1 cellular context compared by ENCODE assay signal in the genomic region with DNA sequence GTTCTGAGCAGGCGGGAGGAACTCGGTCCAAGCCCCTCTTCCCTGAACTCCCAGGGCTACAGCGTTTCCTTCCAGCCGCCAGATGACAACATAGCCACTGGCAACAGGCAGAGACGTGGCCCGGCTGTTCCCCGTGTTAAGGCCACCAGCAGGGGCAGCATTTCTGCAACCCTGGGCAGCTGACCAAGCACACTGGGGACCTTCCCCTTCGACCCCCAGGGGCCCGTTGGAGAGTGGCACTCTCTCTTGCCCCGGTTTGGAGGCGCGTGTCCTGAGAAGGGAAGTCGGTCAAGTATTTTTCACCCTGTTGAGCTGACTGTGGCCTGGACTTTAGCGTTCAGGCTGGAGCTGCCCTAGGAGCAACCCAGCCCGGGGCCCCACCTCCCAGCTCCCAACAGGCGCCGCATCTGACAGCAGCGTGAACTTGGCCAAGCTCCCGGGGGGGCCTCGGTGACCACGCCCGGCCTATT.
TF ChIP-seq lines count a peak whose summit lies in the region.

No MANE protein-coding gene starts in this region.

TF ChIP-seq in HepG2, 621 proteins besides CTCF, POLR2A, EP300 and RAD21 (continued from another document):
- TF ChIP-seq ZSCAN21 (CRISPR knock-in tag; IDR thresholded peaks at IDR 0.05; ENCODE audit: borderline replicate concordance) = no peak
- TF ChIP-seq, protein P1, sequence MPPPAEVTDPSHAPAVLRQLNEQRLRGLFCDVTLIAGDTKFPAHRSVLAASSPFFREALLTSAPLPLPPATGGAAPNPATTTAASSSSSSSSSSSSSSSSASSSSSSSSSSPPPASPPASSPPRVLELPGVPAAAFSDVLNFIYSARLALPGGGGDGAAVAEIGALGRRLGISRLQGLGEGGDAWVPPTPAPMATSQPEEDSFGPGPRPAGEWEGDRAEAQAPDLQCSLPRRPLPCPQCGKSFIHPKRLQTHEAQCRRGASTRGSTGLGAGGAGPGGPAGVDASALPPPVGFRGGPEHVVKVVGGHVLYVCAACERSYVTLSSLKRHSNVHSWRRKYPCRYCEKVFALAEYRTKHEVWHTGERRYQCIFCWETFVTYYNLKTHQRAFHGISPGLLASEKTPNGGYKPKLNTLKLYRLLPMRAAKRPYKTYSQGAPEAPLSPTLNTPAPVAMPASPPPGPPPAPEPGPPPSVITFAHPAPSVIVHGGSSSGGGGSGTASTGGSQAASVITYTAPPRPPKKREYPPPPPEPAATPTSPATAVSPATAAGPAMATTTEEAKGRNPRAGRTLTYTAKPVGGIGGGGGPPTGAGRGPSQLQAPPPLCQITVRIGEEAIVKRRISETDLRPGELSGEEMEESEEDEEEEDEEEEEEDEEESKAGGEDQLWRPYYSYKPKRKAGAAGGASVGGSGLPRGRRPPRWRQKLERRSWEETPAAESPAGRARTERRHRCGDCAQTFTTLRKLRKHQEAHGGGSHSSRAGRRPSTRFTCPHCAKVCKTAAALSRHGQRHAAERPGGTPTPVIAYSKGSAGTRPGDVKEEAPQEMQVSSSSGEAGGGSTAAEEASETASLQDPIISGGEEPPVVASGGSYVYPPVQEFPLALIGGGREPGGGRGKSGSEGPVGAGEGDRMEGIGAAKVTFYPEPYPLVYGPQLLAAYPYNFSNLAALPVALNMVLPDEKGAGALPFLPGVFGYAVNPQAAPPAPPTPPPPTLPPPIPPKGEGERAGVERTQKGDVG (CRISPR knock-in tag; IDR thresholded peaks at IDR 0.05; ENCODE audit: borderline replicate concordance) = 0 out of 2 replicates have a peak, but pooled peaks have one; percentile 30
- 0 out of 2 replicates have a peak, but pooled peaks have one; percentile 26 for TF ChIP-seq ZNF441 (CRISPR knock-in tag; IDR thresholded peaks at IDR 0.05; ENCODE audit: borderline replicate concordance)
- no peak for TF ChIP-seq NCOA5 (CRISPR knock-in tag; IDR thresholded peaks at IDR 0.05)
- no peak for TF ChIP-seq TCF7L2 (IDR thresholded peaks at IDR 0.05; ENCODE audit: low read depth, low read length)
- peak; percentile 44; the same call in 1 of the 2 replicates for TF ChIP-seq DMAP1 (CRISPR knock-in tag; IDR thresholded peaks at IDR 0.05)
- TF ChIP-seq CHCHD3 (CRISPR knock-in tag; IDR thresholded peaks at IDR 0.05) = no peak
- no peak; a peak in 1 of 4 replicates for TF ChIP-seq NR2F1 (CRISPR knock-in tag; IDR thresholded peaks at IDR 0.05)
- TF ChIP-seq HMG20A (CRISPR knock-in tag; IDR thresholded peaks at IDR 0.05; ENCODE audit: borderline replicate concordance) = 0 out of 2 replicates have a peak, but pooled peaks have one; percentile 16
- TF ChIP-seq ERF (CRISPR knock-in tag; IDR thresholded peaks at IDR 0.05) = peak; percentile 58; the same call in 1 of the 2 replicates
- TF ChIP-seq SOX6 (IDR thresholded peaks at IDR 0.05) = no peak
- 0 out of 2 replicates have a peak, but pooled peaks have one; percentile 18 for TF ChIP-seq SOX6 (CRISPR knock-in tag; IDR thresholded peaks at IDR 0.05)
- peak; percentile 88; the same call in 1 of the 2 replicates for TF ChIP-seq ZNF572 (CRISPR knock-in tag; IDR thresholded peaks at IDR 0.05)
- no peak for TF ChIP-seq SNRNP70 (IDR thresholded peaks at IDR 0.05; ENCODE audit: low read depth, low read length)
- TF ChIP-seq, protein P2, sequence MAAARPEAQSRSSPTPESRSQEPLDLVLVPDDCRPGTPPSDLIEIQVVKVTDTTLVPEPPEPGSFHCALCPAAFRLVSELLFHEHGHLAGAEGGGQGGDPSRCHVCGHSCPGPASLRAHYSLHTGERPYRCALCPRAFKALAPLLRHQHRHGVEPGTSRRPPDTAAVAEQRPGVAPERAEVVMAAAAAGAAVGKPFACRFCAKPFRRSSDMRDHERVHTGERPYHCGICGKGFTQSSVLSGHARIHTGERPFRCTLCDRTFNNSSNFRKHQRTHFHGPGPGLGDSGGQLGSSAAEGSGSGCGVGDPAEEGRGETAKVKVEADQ (CRISPR knock-in tag; IDR thresholded peaks at IDR 0.05; ENCODE audit: borderline replicate concordance) = no peak
- TF ChIP-seq ZNF484 (CRISPR knock-in tag; IDR thresholded peaks at IDR 0.05; ENCODE audit: borderline replicate concordance, low read depth) = no peak
- TF ChIP-seq KLF11 (CRISPR knock-in tag; IDR thresholded peaks at IDR 0.05) = no peak
- TF ChIP-seq ISX (CRISPR knock-in tag; conservative IDR thresholded peaks at IDR 0.05) = 0 out of 2 replicates have a peak, but pooled peaks have one; percentile 6
- TF ChIP-seq ZNF557 (CRISPR knock-in tag; IDR thresholded peaks at IDR 0.05) = no peak
- TF ChIP-seq ZNF547 (CRISPR knock-in tag; IDR thresholded peaks at IDR 0.05) = 0 out of 2 replicates have a peak, but pooled peaks have one; percentile 33
- peak in 1 of 2 experiments; percentile 2; a peak in 1 of 4 replicates for TF ChIP-seq MAFK (conservative IDR thresholded peaks at IDR 0.05 in 1 of 2, IDR thresholded peaks at IDR 0.05 in 1 of 2; ENCODE audit: low read length in 2 of 2)
- 0 out of 2 replicates have a peak, but pooled peaks have one; percentile 19 for TF ChIP-seq MXD4 (CRISPR knock-in tag; IDR thresholded peaks at IDR 0.05)
- peak; percentile 47; the same call in 1 of the 2 replicates for TF ChIP-seq BHLHE40 (IDR thresholded peaks at IDR 0.05; ENCODE audit: low read length)
- no peak for TF ChIP-seq SMAD3 (CRISPR knock-in tag; IDR thresholded peaks at IDR 0.05)
- TF ChIP-seq ZNF644 (CRISPR knock-in tag; IDR thresholded peaks at IDR 0.05; ENCODE audit: low read depth) = peak; percentile 54; the same call in 1 of the 2 replicates
- no peak for TF ChIP-seq ZNF12 (CRISPR knock-in tag; IDR thresholded peaks at IDR 0.05)
- TF ChIP-seq, protein P3, sequence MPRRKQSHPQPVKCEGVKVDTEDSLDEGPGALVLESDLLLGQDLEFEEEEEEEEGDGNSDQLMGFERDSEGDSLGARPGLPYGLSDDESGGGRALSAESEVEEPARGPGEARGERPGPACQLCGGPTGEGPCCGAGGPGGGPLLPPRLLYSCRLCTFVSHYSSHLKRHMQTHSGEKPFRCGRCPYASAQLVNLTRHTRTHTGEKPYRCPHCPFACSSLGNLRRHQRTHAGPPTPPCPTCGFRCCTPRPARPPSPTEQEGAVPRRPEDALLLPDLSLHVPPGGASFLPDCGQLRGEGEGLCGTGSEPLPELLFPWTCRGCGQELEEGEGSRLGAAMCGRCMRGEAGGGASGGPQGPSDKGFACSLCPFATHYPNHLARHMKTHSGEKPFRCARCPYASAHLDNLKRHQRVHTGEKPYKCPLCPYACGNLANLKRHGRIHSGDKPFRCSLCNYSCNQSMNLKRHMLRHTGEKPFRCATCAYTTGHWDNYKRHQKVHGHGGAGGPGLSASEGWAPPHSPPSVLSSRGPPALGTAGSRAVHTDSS (CRISPR knock-in tag; conservative IDR thresholded peaks at IDR 0.05) = no peak
- no peak for TF ChIP-seq HHEX (CRISPR knock-in tag; IDR thresholded peaks at IDR 0.05)
- no peak for TF ChIP-seq SPEN (CRISPR knock-in tag; IDR thresholded peaks at IDR 0.05; ENCODE audit: low read depth)
- TF ChIP-seq FOXO1 (CRISPR knock-in tag; IDR thresholded peaks at IDR 0.05) = no peak; the same call in 1 of the 2 replicates
- TF ChIP-seq, protein P4, sequence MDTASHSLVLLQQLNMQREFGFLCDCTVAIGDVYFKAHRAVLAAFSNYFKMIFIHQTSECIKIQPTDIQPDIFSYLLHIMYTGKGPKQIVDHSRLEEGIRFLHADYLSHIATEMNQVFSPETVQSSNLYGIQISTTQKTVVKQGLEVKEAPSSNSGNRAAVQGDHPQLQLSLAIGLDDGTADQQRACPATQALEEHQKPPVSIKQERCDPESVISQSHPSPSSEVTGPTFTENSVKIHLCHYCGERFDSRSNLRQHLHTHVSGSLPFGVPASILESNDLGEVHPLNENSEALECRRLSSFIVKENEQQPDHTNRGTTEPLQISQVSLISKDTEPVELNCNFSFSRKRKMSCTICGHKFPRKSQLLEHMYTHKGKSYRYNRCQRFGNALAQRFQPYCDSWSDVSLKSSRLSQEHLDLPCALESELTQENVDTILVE (CRISPR knock-in tag; IDR thresholded peaks at IDR 0.05) = peak; percentile 18; the same call in 1 of the 2 replicates
- peak; percentile 72 for TF ChIP-seq TGIF2 (CRISPR knock-in tag; IDR thresholded peaks at IDR 0.05)
- TF ChIP-seq MED1 (CRISPR knock-in tag; IDR thresholded peaks at IDR 0.05) = 0 out of 2 replicates have a peak, but pooled peaks have one; percentile 31
- TF ChIP-seq, protein P5, sequence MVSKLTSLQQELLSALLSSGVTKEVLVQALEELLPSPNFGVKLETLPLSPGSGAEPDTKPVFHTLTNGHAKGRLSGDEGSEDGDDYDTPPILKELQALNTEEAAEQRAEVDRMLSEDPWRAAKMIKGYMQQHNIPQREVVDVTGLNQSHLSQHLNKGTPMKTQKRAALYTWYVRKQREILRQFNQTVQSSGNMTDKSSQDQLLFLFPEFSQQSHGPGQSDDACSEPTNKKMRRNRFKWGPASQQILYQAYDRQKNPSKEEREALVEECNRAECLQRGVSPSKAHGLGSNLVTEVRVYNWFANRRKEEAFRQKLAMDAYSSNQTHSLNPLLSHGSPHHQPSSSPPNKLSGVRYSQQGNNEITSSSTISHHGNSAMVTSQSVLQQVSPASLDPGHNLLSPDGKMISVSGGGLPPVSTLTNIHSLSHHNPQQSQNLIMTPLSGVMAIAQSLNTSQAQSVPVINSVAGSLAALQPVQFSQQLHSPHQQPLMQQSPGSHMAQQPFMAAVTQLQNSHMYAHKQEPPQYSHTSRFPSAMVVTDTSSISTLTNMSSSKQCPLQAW (CRISPR knock-in tag; IDR thresholded peaks at IDR 0.05) = peak; percentile 32; the same call in 1 of the 2 replicates
- no peak for TF ChIP-seq HMGA1 (CRISPR knock-in tag; conservative IDR thresholded peaks at IDR 0.05)
- TF ChIP-seq RFX1 (IDR thresholded peaks at IDR 0.05) = no peak
- TF ChIP-seq ZNF224 (CRISPR knock-in tag; IDR thresholded peaks at IDR 0.05) = no peak
- TF ChIP-seq ZNF556 (CRISPR knock-in tag; IDR thresholded peaks at IDR 0.05; ENCODE audit: borderline replicate concordance) = peak; percentile 23; the same call in 1 of the 2 replicates
- no peak for TF ChIP-seq EED (CRISPR knock-in tag; IDR thresholded peaks at IDR 0.05)
- TF ChIP-seq, protein P6, sequence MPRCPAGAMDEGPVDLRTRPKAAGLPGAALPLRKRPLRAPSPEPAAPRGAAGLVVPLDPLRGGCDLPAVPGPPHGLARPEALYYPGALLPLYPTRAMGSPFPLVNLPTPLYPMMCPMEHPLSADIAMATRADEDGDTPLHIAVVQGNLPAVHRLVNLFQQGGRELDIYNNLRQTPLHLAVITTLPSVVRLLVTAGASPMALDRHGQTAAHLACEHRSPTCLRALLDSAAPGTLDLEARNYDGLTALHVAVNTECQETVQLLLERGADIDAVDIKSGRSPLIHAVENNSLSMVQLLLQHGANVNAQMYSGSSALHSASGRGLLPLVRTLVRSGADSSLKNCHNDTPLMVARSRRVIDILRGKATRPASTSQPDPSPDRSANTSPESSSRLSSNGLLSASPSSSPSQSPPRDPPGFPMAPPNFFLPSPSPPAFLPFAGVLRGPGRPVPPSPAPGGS (CRISPR knock-in tag; IDR thresholded peaks at IDR 0.05) = peak; percentile 26; the same call in 1 of the 2 replicates
- TF ChIP-seq CEBPG (CRISPR knock-in tag; IDR thresholded peaks at IDR 0.05) = peak; percentile 53; the same call in 1 of the 2 replicates
- TF ChIP-seq, protein P7, sequence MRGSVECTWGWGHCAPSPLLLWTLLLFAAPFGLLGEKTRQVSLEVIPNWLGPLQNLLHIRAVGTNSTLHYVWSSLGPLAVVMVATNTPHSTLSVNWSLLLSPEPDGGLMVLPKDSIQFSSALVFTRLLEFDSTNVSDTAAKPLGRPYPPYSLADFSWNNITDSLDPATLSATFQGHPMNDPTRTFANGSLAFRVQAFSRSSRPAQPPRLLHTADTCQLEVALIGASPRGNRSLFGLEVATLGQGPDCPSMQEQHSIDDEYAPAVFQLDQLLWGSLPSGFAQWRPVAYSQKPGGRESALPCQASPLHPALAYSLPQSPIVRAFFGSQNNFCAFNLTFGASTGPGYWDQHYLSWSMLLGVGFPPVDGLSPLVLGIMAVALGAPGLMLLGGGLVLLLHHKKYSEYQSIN (CRISPR knock-in tag; IDR thresholded peaks at IDR 0.05; ENCODE audit: borderline replicate concordance) = no peak
